8 cellular contexts compared by ENCODE assay signal in genomic region chr19:17305517-17306284, GRCh38. TPM values are rescaled to one million over a fixed set of nuclear protein-coding genes. Genes with fewer than 3 reads are reported as not detected.
A peak's percentile ranks its signal among the peaks of the same experiment; 100 is the strongest.
DNase-seq lines count a peak whose midpoint lies in the region; ATAC-seq and TF ChIP-seq lines count a peak whose summit lies in the region.

Gene MRPL34 (plus strand): TSS chr19:17305872. CDS start chr19:17305893, 21 bp downstream.

- DNase-seq in Daoy (ENCODE audit: low read depth) (peak; percentile 100), GM23248 (peak; percentile 98), LHCN-M2 (ENCODE audit: low read depth) (peak; percentile 99), RPMI8226 (peak; percentile 99), fibroblast of lung (ENCODE audit: low read depth in 2 of 2) (peak; percentile 97 to 99)
- peak; percentile 84 to 98 (median 93) for DNase-seq in naive thymus-derived CD8-positive, alpha-beta T cell
- peak; percentile 95 for DNase-seq in stimulated activated naive CD4-positive, alpha-beta T cell treated with Interleukin-2 at 50 U/mL for 16 hours (lab: John Stamatoyannopoulos, UW)

- no peaks in the 10 kb centered on the region for H4K20me1 ChIP-seq in GM23248 (ENCODE audit: insufficient read depth)
- H4K20me1 ChIP-seq in fibroblast of lung (ENCODE audit: control insufficient read depth, extremely low read depth, insufficient read depth, low read length), result no peaks in the 10 kb centered on the region

- H3K4me3 ChIP-seq in GM23248 (peak within 1 kb of the TSS; percentile 87), fibroblast of lung (replicated peaks in 1 of 4; ENCODE audit: control extremely low read depth in 1 of 4, insufficient read depth in 1 of 4, low read depth in 3 of 4, low read length in 4 of 4) (peak within 1 kb of the TSS; percentile 83 to 90 (median 84))

- H3K9me3 Mint-ChIP-seq in activated T-helper 17 cell treated with anti-CD3 and anti-CD28 coated beads, Interleukin-2, amount 50 U/mL, for 72 hours, result no peaks in the 10 kb centered on the region
- H3K9me3 Mint-ChIP-seq in naive thymus-derived CD8-positive, alpha-beta T cell, result no peaks in the 10 kb centered on the region

- WGBS in GM23248 (ENCODE audit: low coverage in 1 of 2, low lambda C conversion rate in 2 of 2, missing lambda C conversion rate in 2 of 2), 2 experiments, result 1 to 2% methylated on average over 46 to 55 of the region's 55 CpGs

- peaks cover 29% of the 10 kb centered on the region for H3K79me2 ChIP-seq in GM23248 (ENCODE audit: insufficient read depth)
- H3K79me2 ChIP-seq in fibroblast of lung (ENCODE audit: control insufficient read depth, insufficient read depth, low read length), result peaks cover 13% of the 10 kb centered on the region

- peaks cover 13% of the 10 kb centered on the region for H3K4me1 Mint-ChIP-seq in activated T-helper 17 cell treated with anti-CD3 and anti-CD28 coated beads, Interleukin-2, amount 50 U/mL, for 72 hours
- peaks cover 29 to 64% (median 59%) of the 10 kb centered on the region in 4 donors for H3K4me1 Mint-ChIP-seq in naive thymus-derived CD8-positive, alpha-beta T cell

- H3K36me3 Mint-ChIP-seq in activated T-helper 17 cell treated with anti-CD3 and anti-CD28 coated beads, Interleukin-2, amount 50 U/mL, for 72 hours (ENCODE audit: low read depth), result peaks cover 7% of the 10 kb centered on the region
- H3K36me3 Mint-ChIP-seq in naive thymus-derived CD8-positive, alpha-beta T cell, result no peaks in the 10 kb centered on the region

- H2AFZ ChIP-seq in GM23248 (peak within 1 kb of the TSS; percentile 93), fibroblast of lung (ENCODE audit: low read length) (peak within 1 kb of the TSS; percentile 84)

- H3K9me2 ChIP-seq in GM23248 (ENCODE audit: insufficient read depth), result no peaks in the 10 kb centered on the region

- H3K27me3 ChIP-seq in GM23248 (replicated peaks; ENCODE audit: insufficient read depth) (no peaks in the 10 kb centered on the region), fibroblast of lung (ENCODE audit: control insufficient read depth, insufficient read depth, low read length) (no peaks in the 10 kb centered on the region)

- H3K4me2 ChIP-seq in GM23248 (ENCODE audit: unreplicated experiment), result peak within 1 kb of the TSS; percentile 87
- H3K4me2 ChIP-seq in fibroblast of lung (ENCODE audit: extremely low read depth, insufficient read depth, low read length), result peak within 1 kb of the TSS; percentile 97

- TF ChIP-seq CTCF in fibroblast of lung (conservative IDR thresholded peaks at IDR 0.05 in 1 of 2, IDR thresholded peaks at IDR 0.05 in 1 of 2; ENCODE audit: low read depth in 1 of 2, low read length in 2 of 2), result peak; percentile 52 to 68

- H3F3A ChIP-seq in GM23248 (ENCODE audit: insufficient read depth), result peaks cover 18% of the 10 kb centered on the region

- H3K4me1 ChIP-seq in GM23248 (ENCODE audit: insufficient read depth) (peaks cover 28% of the 10 kb centered on the region), fibroblast of lung (ENCODE audit: control insufficient read depth, extremely low read depth, insufficient read depth, low read length) (peaks cover 10% of the 10 kb centered on the region)

- no peaks in the 10 kb centered on the region for H3K27me3 Mint-ChIP-seq in activated T-helper 17 cell treated with anti-CD3 and anti-CD28 coated beads, Interleukin-2, amount 50 U/mL, for 72 hours
- H3K27me3 Mint-ChIP-seq in naive thymus-derived CD8-positive, alpha-beta T cell, result no peaks in the 10 kb centered on the region

- peak within 1 kb of the TSS; percentile 85 for H3K27ac Mint-ChIP-seq in activated T-helper 17 cell treated with anti-CD3 and anti-CD28 coated beads, Interleukin-2, amount 50 U/mL, for 72 hours
- peak within 1 kb of the TSS; percentile 41 to 96 (median 93) for H3K27ac Mint-ChIP-seq in naive thymus-derived CD8-positive, alpha-beta T cell

- peak within 1 kb of the TSS; percentile 58 for H3K27ac ChIP-seq in GM23248
- peak within 1 kb of the TSS; percentile 62 for H3K27ac ChIP-seq in fibroblast of lung (ENCODE audit: insufficient read depth, low read length)

- POLR2A ChIA-PET in naive thymus-derived CD8-positive, alpha-beta T cell (lab: Charles Lee), result interaction anchor here (0.7 to 2.8 kb wide), 20 partner anchors 10 to 792 kb away, joined by 3 to 16 read pairs (median 4); partner anchors contain the start of genes ANO8, BABAM1, MVB12A and USE1

- in situ Hi-C loops in GM23248 (cut with MboI), result loop anchor here (10.0 kb wide), 1 partner anchor 79 kb away; no protein-coding TSS in a partner anchor

- no peaks in the 10 kb centered on the region for H3K36me3 ChIP-seq in GM23248 (ENCODE audit: low read depth)
- H3K36me3 ChIP-seq in fibroblast of lung (ENCODE audit: control insufficient read depth, insufficient read depth, low read length), result no peaks in the 10 kb centered on the region

- ATAC-seq in activated T-helper 17 cell treated with anti-CD3 and anti-CD28 coated beads, Interleukin-2, amount 50 U/mL, for 72 hours (replicated peaks), result peak; percentile 72
- peak; percentile 59 to 63 for ATAC-seq in naive thymus-derived CD8-positive, alpha-beta T cell

- H3K9ac ChIP-seq in GM23248 (peak within 1 kb of the TSS; percentile 80), fibroblast of lung (ENCODE audit: insufficient read depth, low read length) (peak within 1 kb of the TSS; percentile 81)

- H3K4me3 Mint-ChIP-seq in activated T-helper 17 cell treated with anti-CD3 and anti-CD28 coated beads, Interleukin-2, amount 50 U/mL, for 72 hours, result peak within 1 kb of the TSS; percentile 86
- H3K4me3 Mint-ChIP-seq in naive thymus-derived CD8-positive, alpha-beta T cell, result peak within 1 kb of the TSS; percentile 82 to 94 (median 91)

- no peaks in the 10 kb centered on the region for H3K9me3 ChIP-seq in GM23248 (ENCODE audit: low read depth)
- no peaks in the 10 kb centered on the region for H3K9me3 ChIP-seq in fibroblast of lung (ENCODE audit: control insufficient read depth, insufficient read depth, low read depth, low read length)

RNA-seq across cellular contexts. Expression of gene MRPL34, which starts in this region (rescaled TPM):
- total RNA-seq in Daoy (2014; rRNA removed; shearing (Covaris generic)), result 68.9 and 94.4 TPM in 2 replicates
- total RNA-seq in GM23248 (2014; rRNA removed; shearing (Covaris generic)), result 14.7 and 23.0 TPM in 2 replicates
- polyA plus RNA-seq in GM23248 (2016; fragmentation: Nextera tagmentation; extraction: Ambion mirVana) (74.5 and 78.8 TPM in 2 replicates), fibroblast of lung (27.5 and 38.8 TPM in 2 replicates)
- total RNA-seq in LHCN-M2 (2014; rRNA removed) (48.2 and 68.1 TPM in 2 replicates), fibroblast of lung (44.8 and 48.3 TPM in 2 replicates)
- 59.0 TPM for polyA plus RNA-seq in LHCN-M2 (2012)
- total RNA-seq in activated T-helper 17 cell treated with anti-CD3 and anti-CD28 coated beads, Interleukin-2, amount 50 U/mL, for 72 hours, result 10 to 100 TPM; 56.2 to 95.9 TPM
- 40.8 and 54.3 TPM in 2 replicates for polyA plus RNA-seq in fibroblast of lung (2012)
- polyA minus RNA-seq in fibroblast of lung (ENCODE audit: low replicate concordance), result 6.4 and 7.2 TPM in 2 replicates
- 10 to 100 TPM; 69.3 to 71.1 TPM for total RNA-seq in naive thymus-derived CD8-positive, alpha-beta T cell
- 100 to 1,000 TPM; 216 to 221 (median 221) TPM for polyA plus RNA-seq in naive thymus-derived CD8-positive, alpha-beta T cell

Comparison
In these comparisons a context has a peak if more than half of its experiments do, and no peak if none do; other contexts are left out.
1. Peak in every context shown above with its lines: DNase-seq, ATAC-seq, H3K4me3 ChIP-seq and H3K27ac ChIP-seq.